Comparison of ENCODE assay signal across 11 cellular contexts in the genomic region with DNA sequence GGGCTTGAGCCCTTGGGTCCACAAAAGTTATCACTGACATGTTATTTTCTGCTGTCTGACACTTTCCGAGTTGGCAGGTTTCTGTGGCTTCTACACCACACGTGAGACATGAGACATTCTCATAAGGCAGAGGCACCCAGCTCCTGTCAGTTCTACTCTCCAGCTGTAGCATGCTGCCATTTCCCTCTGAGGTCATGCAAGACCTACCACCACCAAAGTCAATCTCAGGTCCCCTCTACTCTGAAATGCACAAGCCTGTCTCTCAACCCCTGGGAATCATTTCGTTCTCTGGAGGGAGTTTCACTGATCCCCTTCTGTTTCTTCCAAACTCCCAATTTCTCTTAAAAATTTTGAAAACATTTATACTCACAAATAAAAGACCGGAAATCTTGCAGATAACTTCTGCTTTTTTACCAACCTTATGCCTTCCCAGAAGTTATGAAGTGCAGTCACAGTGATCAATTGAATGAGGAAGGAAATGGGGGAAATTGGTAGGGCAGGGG. TPM values are rescaled to one million over a fixed set of nuclear protein-coding genes. Genes with fewer than 3 reads are reported as not detected.
A peak's percentile ranks its signal among the peaks of the same experiment; 100 is the strongest.
DNase-seq lines count a peak whose midpoint lies in the region; ATAC-seq, FAIRE-seq and TF ChIP-seq lines count a peak whose summit lies in the region.
"Had no signal": no experiment of that assay in that cellular context is flagged by ENCODE, and none has a peak within 500 bp of the region (broad histone marks: within the 10 kb centered on the region; RNA-seq: fewer than 3 reads in every experiment).

No MANE protein-coding gene starts in this region.

- intact Hi-C loops in activated B cell treated with CpG ODN at 0.5 μM for 24 hours (cut with micrococcal nuclease): loop anchor here (1.0 to 10.0 kb wide), 7 partner anchors 11 to 730 kb away; partner anchors contain the start of genes CD55, FCMR and MAPKAPK2
- intact Hi-C loops in upper lobe of right lung (cut with DNase I): no loop called here
- intact Hi-C loops in testis (cut with DNase I; ENCODE audit: low total_unique reads): no loop called here

- H3K4me1 Mint-ChIP-seq in activated B cell treated with CpG ODN at 0.5 μM for 24 hours (peaks cover 83% of the 10 kb centered on the region), HFFc6 (ENCODE audit: low read depth) (no peaks in the 10 kb centered on the region)

- H3K27ac ChIP-seq in upper lobe of right lung: peak overlapping the region; percentile 30
- no peak overlapping the region for H3K27ac ChIP-seq in testis
- H3K27ac ChIP-seq: right lobe of liver had no signal

- POLR2A ChIA-PET in activated B cell treated with CpG ODN at 0.5 μM for 24 hours (lab: Charles Lee): interaction anchor here (0.5 to 6.7 kb wide), 12 partner anchors 9 to 93 kb away, joined by 3 to 86 read pairs (median 4); partner anchors contain the start of genes CD55, CR1 and CR2

- WGBS in testis, 2 donors: 71 to 88% methylated on average over 4 of the region's 4 CpGs

- H3K4me1 ChIP-seq in upper lobe of right lung (no peaks in the 10 kb centered on the region), testis (no peaks in the 10 kb centered on the region)
- H3K4me1 ChIP-seq: right lobe of liver had no signal

- TF ChIP-seq CTCF in activated B cell treated with CpG ODN at 0.5 μM for 24 hours (IDR thresholded peaks at IDR 0.05) (no peak), upper lobe of right lung (IDR thresholded peaks at IDR 0.05) (no peak), testis (IDR thresholded peaks at IDR 0.05) (no peak), HFFc6 (IDR thresholded peaks at IDR 0.05) (no peak)

- CTCF ChIA-PET in activated B cell treated with CpG ODN at 0.5 μM for 24 hours (lab: Charles Lee): interaction anchor here (1.1 to 3.2 kb wide), 6 partner anchors 9 to 334 kb away, joined by 3 to 17 read pairs (median 4); partner anchors contain the start of gene CR2

- DNase-seq in stimulated activated CD4-positive, alpha-beta T cell treated with anti-CD3 and anti-CD28 coated beads, Interleukin-12 subunit alpha, Interleukin-12 subunit beta, amount 100 ng/mL, for 48 hours (ENCODE audit: low read depth in 2 of 3, low spot score in 1 of 3): peak in 2 of 3 donors; percentile 28 to 34
- DNase-seq in stimulated activated CD4-positive, alpha-beta T cell treated with anti-CD3 and anti-CD28 coated beads, Interleukin-12 subunit alpha, Interleukin-12 subunit beta, amount 100 ng/mL, for 4 hours: no peak
- DNase-seq in activated B cell treated with CpG ODN at 0.5 μM for 24 hours (no peak), upper lobe of right lung (no peak), RCC 7860 (ENCODE audit: low spot score) (no peak), testis (no peak), HFFc6 (no peak)
- DNase-seq: right lobe of liver had no signal

- ATAC-seq in HG03108 (IDR thresholded peaks at IDR 0.05; ENCODE audit: unreplicated experiment) (peak; percentile 86), activated B cell treated with CpG ODN at 0.5 μM for 24 hours (ENCODE audit: low read depth) (peak; percentile 76), upper lobe of right lung (peak; percentile 44)
- ATAC-seq: Panc1 had no signal

- H3K36me3 ChIP-seq in upper lobe of right lung (no peaks in the 10 kb centered on the region), testis (ENCODE audit: low read depth, missing control alignments) (no peaks in the 10 kb centered on the region)
- H3K36me3 ChIP-seq: right lobe of liver had no signal

- H3K36me3 Mint-ChIP-seq in activated B cell treated with CpG ODN at 0.5 μM for 24 hours (ENCODE audit: low read depth) (no peaks in the 10 kb centered on the region), HFFc6 (ENCODE audit: low read depth) (no peaks in the 10 kb centered on the region)

- peaks cover under 1% of the 10 kb centered on the region for H3K9me3 Mint-ChIP-seq in activated B cell treated with CpG ODN at 0.5 μM for 24 hours
- no peaks in the 10 kb centered on the region for H3K9me3 Mint-ChIP-seq in HFFc6

- no peaks in the 10 kb centered on the region for H3K27me3 Mint-ChIP-seq in activated B cell treated with CpG ODN at 0.5 μM for 24 hours
- H3K27me3 Mint-ChIP-seq in HFFc6 (ENCODE audit: insufficient read depth): peaks cover 21% of the 10 kb centered on the region

- no peak overlapping the region for H3K4me3 ChIP-seq in upper lobe of right lung
- no peak overlapping the region for H3K4me3 ChIP-seq in testis
- H3K4me3 ChIP-seq: right lobe of liver had no signal

- H3K27ac Mint-ChIP-seq in activated B cell treated with CpG ODN at 0.5 μM for 24 hours (peak overlapping the region; percentile 96), HFFc6 (no peak overlapping the region)

- H3K27me3 ChIP-seq in upper lobe of right lung (no peaks in the 10 kb centered on the region), testis (no peaks in the 10 kb centered on the region)
- H3K27me3 ChIP-seq: right lobe of liver had no signal

- FAIRE-seq in RCC 7860 (lab: Jason Lieb, UNC): no peak
- FAIRE-seq: endothelial cell of umbilical vein had no signal

- H3K9me3 ChIP-seq in upper lobe of right lung: no peaks in the 10 kb centered on the region
- H3K9me3 ChIP-seq in testis: no peaks in the 10 kb centered on the region
- H3K9me3 ChIP-seq: right lobe of liver had no signal

- H3K4me3 Mint-ChIP-seq in activated B cell treated with CpG ODN at 0.5 μM for 24 hours (peak overlapping the region; percentile 76), HFFc6 (no peak overlapping the region)

- TF ChIP-seq POLR2A in testis (IDR thresholded peaks at IDR 0.05): no peak

RNA-seq across cellular contexts. Expression of gene CR2, which starts 39.5 kb away (rescaled TPM):
- 30.7 and 34.1 TPM in 2 replicates for total RNA-seq in activated B cell treated with CpG ODN at 0.5 μM for 24 hours
- 0.12 TPM for total RNA-seq in upper lobe of right lung
- total RNA-seq in testis: 1 to 10 TPM; 1.3 to 1.5 TPM
- polyA plus RNA-seq in testis (ENCODE audit: insufficient read depth, low read depth, low replicate concordance): 0.80 TPM
- total RNA-seq in HFFc6 (2021; fragmentation: NEBNext Ultra II Directional; extraction: Animal tissue kit (Norgen Biotek cat#: 25700)): not detected
- total RNA-seq: endothelial cell of umbilical vein had no signal
- polyA plus RNA-seq: endothelial cell of umbilical vein had no signal

Comparison
In these comparisons a context has a peak if more than half of its experiments do, and no peak if none do; other contexts are left out.
1. DNase-seq: peak in stimulated activated CD4-positive, alpha-beta T cell treated with anti-CD3 and anti-CD28 coated beads, Interleukin-12 subunit alpha, Interleukin-12 subunit beta, amount 100 ng/mL, for 48 hours (2 of 3); none in stimulated activated CD4-positive, alpha-beta T cell treated with anti-CD3 and anti-CD28 coated beads, Interleukin-12 subunit alpha, Interleukin-12 subunit beta, amount 100 ng/mL, for 4 hours (single experiment), activated B cell treated with CpG ODN at 0.5 μM for 24 hours (single experiment), upper lobe of right lung (single experiment), RCC 7860 (single experiment), testis (single experiment) and HFFc6 (single experiment).
2. RNA of gene CR2, which starts 39.5 kb away (total RNA-seq): 30.7 to 34.1 TPM in activated B cell treated with CpG ODN at 0.5 μM for 24 hours; 1.3 to 1.5 TPM in testis, 0.12 TPM in upper lobe of right lung (single experiment) and not detected in HFFc6; every median in the first group is over 10 times any median in the second.
3. Peak in every context shown above with its lines, with median percentiles within 50 percentile points of each other: ATAC-seq.